Comparison of ENCODE assay signal across 23 cellular contexts in the genomic region with DNA sequence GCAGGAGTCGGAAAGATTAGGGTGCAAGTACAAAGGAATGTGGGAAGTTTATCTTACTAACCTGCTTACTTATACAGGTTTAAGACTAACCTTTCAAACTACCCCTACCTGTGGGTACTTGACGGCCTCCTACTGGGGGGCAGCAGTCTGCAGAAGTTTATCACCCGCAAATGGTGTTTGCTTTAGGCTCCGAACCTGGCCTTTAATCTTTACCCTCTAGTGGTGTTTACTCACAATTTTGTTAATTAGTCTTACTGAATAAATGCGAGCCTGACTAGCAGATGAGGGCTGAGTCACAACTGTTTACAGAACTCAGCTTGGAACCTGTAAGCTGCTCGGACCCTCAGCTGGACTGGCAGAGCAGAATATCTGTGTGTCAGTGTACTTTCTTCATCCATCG.
"Had no signal": no experiment of that assay in that cellular context is flagged by ENCODE, and none has a peak within 500 bp of the region (broad histone marks: within the 10 kb centered on the region; RNA-seq: fewer than 3 reads in every experiment).

No MANE protein-coding gene starts in this region.

- H3K9me3 ChIP-seq: colonic mucosa, psoas muscle, right lobe of liver, thoracic aorta, transverse colon had no signal

- H2AFZ ChIP-seq: parathyroid adenoma had no signal

- DNase-seq: colonic mucosa; dermis blood vessel endothelial cell; erythroblast; foreskin keratinocyte; left colon; left ventricle myocardium superior; mesenchymal stem cell; naive B cell; nephron progenitor cell; psoas muscle; retina; right lobe of liver; spleen; stimulated activated CD4-positive, alpha-beta T cell treated with anti-CD3 and anti-CD28 coated beads, Interleukin-15, amount 100 ng/mL, for 24 hours; stimulated activated CD4-positive, alpha-beta T cell treated with anti-CD3 and anti-CD28 coated beads, Interleukin-2, amount 100 ng/mL, for 24 hours; stimulated activated CD4-positive, alpha-beta T cell treated with anti-CD3 and anti-CD28 coated beads, Interleukin-4, amount 100 ng/mL, for 4 hours; stimulated activated naive B cell treated with anti-CD40 and anti-IgM and Interleukin-4, amounts not matched to agents 10 μg/mL and 1 μg/mL and 100 μg/mL, for 72 hours; stomach; substantia nigra; transverse colon had no signal

- H3K4me3 Mint-ChIP-seq: naive B cell; nephron progenitor cell; stimulated activated naive B cell treated with anti-CD40 and anti-IgM and Interleukin-4, amounts not matched to agents 10 μg/mL and 1 μg/mL and 100 μg/mL, for 72 hours had no signal

- H3K27ac ChIP-seq: colonic mucosa, foreskin keratinocyte, parathyroid adenoma, psoas muscle, right lobe of liver, spleen, stomach, thoracic aorta, transverse colon had no signal

- H3K79me2 ChIP-seq: parathyroid adenoma had no signal

- H3K36me3 Mint-ChIP-seq: naive B cell had no signal

- H3K4me3 ChIP-seq: colonic mucosa, lung, psoas muscle, right lobe of liver, spleen, stomach, thoracic aorta, transverse colon had no signal

- H3K27me3 ChIP-seq: colonic mucosa, right lobe of liver, spleen, stomach, transverse colon had no signal

- H3K27ac Mint-ChIP-seq: naive B cell; nephron progenitor cell; stimulated activated naive B cell treated with anti-CD40 and anti-IgM and Interleukin-4, amounts not matched to agents 10 μg/mL and 1 μg/mL and 100 μg/mL, for 72 hours had no signal

- H3K36me3 ChIP-seq: colonic mucosa, right lobe of liver, spleen, stomach, thoracic aorta, transverse colon had no signal

- ATAC-seq: foreskin keratinocyte; left colon; left ventricle myocardium superior; psoas muscle; right lobe of liver; stimulated activated naive B cell treated with anti-CD40 and anti-IgM and Interleukin-4, amounts not matched to agents 10 μg/mL and 1 μg/mL and 100 μg/mL, for 72 hours had no signal

- H3K4me1 Mint-ChIP-seq: nephron progenitor cell had no signal

- H3K4me1 ChIP-seq: colonic mucosa, parathyroid adenoma, psoas muscle, right lobe of liver, transverse colon had no signal

- H3K27me3 Mint-ChIP-seq: naive B cell had no signal
